Comparison of ENCODE assay signal across 20 cellular contexts in genomic region chr6:15677822-15678221, GRCh38.
"Had no signal": no experiment of that assay in that cellular context is flagged by ENCODE, and none has a peak within 500 bp of the region (broad histone marks: within the 10 kb centered on the region; RNA-seq: fewer than 3 reads in every experiment).

No MANE protein-coding gene starts in this region.

- H3K4me1 ChIP-seq: esophagus muscularis mucosa, prostate gland, upper lobe of right lung had no signal

- DNase-seq: activated CD4-positive, alpha-beta memory T cell treated with anti-CD3 and anti-CD28 coated beads for 36 hours; activated CD4-positive, alpha-beta T cell treated with anti-CD3 and anti-CD28 coated beads for 48 hours; activated effector memory CD4-positive, alpha-beta T cell treated with anti-CD3 and anti-CD28 coated beads, Interleukin-2, amount 50 U/mL, for 16 hours; activated naive CD4-positive, alpha-beta T cell treated with anti-CD3 and anti-CD28 coated beads, Interleukin-2, amount 50 U/mL, for 16 hours; activated naive CD8-positive, alpha-beta T cell treated with anti-CD3 and anti-CD28 coated beads, Interleukin-2, amount 50 U/mL, for 24 hours; cerebellar nuclear complex; hippocampal formation; kidney glomerular epithelial cell; left ventricle myocardium inferior; midbrain; ovary; stimulated activated CD4-positive, alpha-beta T cell treated with anti-CD3 and anti-CD28 coated beads, Interleukin-4, amount 100 ng/mL, for 1 hour; stimulated activated naive CD4-positive, alpha-beta T cell treated with Interleukin-2 at 50 U/mL for 16 hours; upper lobe of right lung had no signal

- ATAC-seq: activated naive CD8-positive, alpha-beta T cell treated with anti-CD3 and anti-CD28 coated beads, Interleukin-2, amount 50 U/mL, for 24 hours; natural killer cell treated with Interleukin-12 subunit alpha and Interleukin-12 subunit beta and Interleukin-15 and Interleukin-18, amount 100 ng/mL, for 72 hours; upper lobe of right lung had no signal

- FAIRE-seq: frontal cortex had no signal

- H3K36me3 ChIP-seq: esophagus muscularis mucosa, left ventricle myocardium inferior, neutrophil, ovary, prostate gland, upper lobe of right lung had no signal

- H3K4me3 ChIP-seq: coronary artery, esophagus muscularis mucosa, left ventricle myocardium inferior, ovary, prostate gland, upper lobe of right lung had no signal

- H3K9me3 ChIP-seq: esophagus muscularis mucosa, left ventricle myocardium inferior, neutrophil, ovary, prostate gland, upper lobe of right lung had no signal

- H3K27ac ChIP-seq: coronary artery, esophagus muscularis mucosa, left ventricle myocardium inferior, neutrophil, ovary, prostate gland, upper lobe of right lung had no signal

- H3K27me3 ChIP-seq: esophagus muscularis mucosa, neutrophil, ovary, upper lobe of right lung had no signal
